Comparison of ENCODE assay signal across 8 cellular contexts in the genomic region with DNA sequence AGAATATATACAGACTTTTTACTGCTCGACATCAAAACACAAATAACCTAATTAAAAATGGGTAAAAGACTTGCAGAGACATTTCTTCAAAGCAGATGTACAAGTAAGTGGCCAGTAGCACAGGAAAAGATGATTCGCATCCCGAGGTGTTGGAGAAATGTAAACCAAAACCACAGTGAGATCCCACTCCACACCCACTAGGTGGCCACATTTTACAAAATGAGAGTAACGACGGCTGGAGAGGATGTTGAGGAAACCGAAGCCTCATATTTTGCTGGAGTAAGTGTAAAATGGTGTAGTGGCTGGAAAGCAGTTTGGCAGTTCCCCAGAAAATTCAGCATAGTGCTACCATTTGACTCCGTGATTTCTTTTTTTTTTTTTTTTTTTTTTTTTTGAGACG. TPM values are rescaled to one million over a fixed set of nuclear protein-coding genes. Genes with fewer than 3 reads are reported as not detected.
DNase-seq lines count a peak whose midpoint lies in the region; ATAC-seq and TF ChIP-seq lines count a peak whose summit lies in the region.

No MANE protein-coding gene starts in this region.

- POLR2A ChIA-PET in activated CD4-positive, alpha-beta T cell treated with anti-CD3 and anti-CD28 coated beads, Interleukin-2, amount 10 ng/mL, durations not matched to agents 7 days and 5 days (lab: Charles Lee): no interaction called here

- H3K36me3 Mint-ChIP-seq in activated CD4-positive, alpha-beta T cell treated with anti-CD3 and anti-CD28 coated beads, Interleukin-2, amount 10 ng/mL, durations not matched to agents 7 days and 5 days (ENCODE audit: low read depth): no peaks in the 10 kb centered on the region
- no peaks in the 10 kb centered on the region for H3K36me3 Mint-ChIP-seq in neural progenitor cell

- H2AFZ ChIP-seq in neural progenitor cell (replicated peaks): no peak overlapping the region

- H3K9me3 ChIP-seq in BE2C (no peaks in the 10 kb centered on the region), neural progenitor cell (ENCODE audit: low read depth) (no peaks in the 10 kb centered on the region)

- no peak overlapping the region for H3K4me3 Mint-ChIP-seq in activated CD4-positive, alpha-beta T cell treated with anti-CD3 and anti-CD28 coated beads, Interleukin-2, amount 10 ng/mL, durations not matched to agents 7 days and 5 days
- H3K4me3 Mint-ChIP-seq in neural progenitor cell: no peak overlapping the region

- H3K4me3 ChIP-seq in BE2C (ENCODE audit: low read depth, low read length): no peak overlapping the region
- H3K4me3 ChIP-seq in fibroblast of pulmonary artery (replicated peaks; ENCODE audit: low read depth, low read length): no peak overlapping the region
- H3K4me3 ChIP-seq in neural progenitor cell: no peak overlapping the region

- H3K36me3 ChIP-seq in BE2C: no peaks in the 10 kb centered on the region
- H3K36me3 ChIP-seq in neural progenitor cell: no peaks in the 10 kb centered on the region

- TF ChIP-seq CTCF in BE2C (IDR thresholded peaks at IDR 0.05; ENCODE audit: low read depth, low read length) (peak; percentile 83), GM20000 (IDR thresholded peaks at IDR 0.05; ENCODE audit: extremely low read depth, missing control alignments) (peak; percentile 38), fibroblast of pulmonary artery (IDR thresholded peaks at IDR 0.05; ENCODE audit: low read length, missing control alignments) (peak; percentile 72), neural progenitor cell (IDR thresholded peaks at IDR 0.05) (peak; percentile 56)

- H3K79me2 ChIP-seq in neural progenitor cell (ENCODE audit: low read depth): no peaks in the 10 kb centered on the region

- no peak overlapping the region for H3K27ac ChIP-seq in neural progenitor cell

- peaks cover 19% of the 10 kb centered on the region for H3K4me1 Mint-ChIP-seq in activated CD4-positive, alpha-beta T cell treated with anti-CD3 and anti-CD28 coated beads, Interleukin-2, amount 10 ng/mL, durations not matched to agents 7 days and 5 days
- peaks cover 3% of the 10 kb centered on the region for H3K4me1 Mint-ChIP-seq in neural progenitor cell

- CTCF ChIA-PET in activated CD4-positive, alpha-beta T cell treated with anti-CD3 and anti-CD28 coated beads, Interleukin-2, amount 10 ng/mL, durations not matched to agents 7 days and 5 days (lab: Charles Lee): interaction anchor here (0.5 to 1.9 kb wide), 6 partner anchors 26 to 297 kb away, joined by 3 to 6 read pairs (median 4); no protein-coding TSS in a partner anchor

- H3F3A ChIP-seq in neural progenitor cell (ENCODE audit: low read depth): no peaks in the 10 kb centered on the region

- H3K27ac Mint-ChIP-seq in activated CD4-positive, alpha-beta T cell treated with anti-CD3 and anti-CD28 coated beads, Interleukin-2, amount 10 ng/mL, durations not matched to agents 7 days and 5 days: no peak overlapping the region
- H3K27ac Mint-ChIP-seq in neural progenitor cell: no peak overlapping the region

- H3K4me2 ChIP-seq in neural progenitor cell: no peak overlapping the region

- no peaks in the 10 kb centered on the region for H4K20me1 ChIP-seq in neural progenitor cell (ENCODE audit: low read depth)

- peaks cover 30% of the 10 kb centered on the region for H3K27me3 Mint-ChIP-seq in activated CD4-positive, alpha-beta T cell treated with anti-CD3 and anti-CD28 coated beads, Interleukin-2, amount 10 ng/mL, durations not matched to agents 7 days and 5 days
- H3K27me3 Mint-ChIP-seq in neural progenitor cell (ENCODE audit: insufficient read depth, low read depth): peaks cover 26% of the 10 kb centered on the region

- H3K4me1 ChIP-seq in BE2C: peaks cover 7% of the 10 kb centered on the region; the same call in 1 of the 2 replicates
- H3K4me1 ChIP-seq in neural progenitor cell: no peaks in the 10 kb centered on the region

- ATAC-seq in HG03354 (IDR thresholded peaks at IDR 0.05; ENCODE audit: poor library complexity, severe bottlenecking, unreplicated experiment): no peak
- ATAC-seq in HG02981 (IDR thresholded peaks at IDR 0.05; ENCODE audit: unreplicated experiment): no peak

- H3K9me3 Mint-ChIP-seq in activated CD4-positive, alpha-beta T cell treated with anti-CD3 and anti-CD28 coated beads, Interleukin-2, amount 10 ng/mL, durations not matched to agents 7 days and 5 days: no peaks in the 10 kb centered on the region
- no peaks in the 10 kb centered on the region for H3K9me3 Mint-ChIP-seq in neural progenitor cell

- no peak overlapping the region for H3K9ac ChIP-seq in neural progenitor cell

- H3K27me3 ChIP-seq in BE2C (peaks cover 19% of the 10 kb centered on the region), neural progenitor cell (peaks cover 77% of the 10 kb centered on the region)

- peak; percentile 60 for DNase-seq in BE2C
- peak; percentile 36 for DNase-seq in GM20000 (ENCODE audit: low spot score)
- peak; percentile 70 for DNase-seq in NCI-H2227 (lab: John Stamatoyannopoulos, UW; ENCODE audit: unreplicated experiment)
- peak; percentile 62 for DNase-seq in activated CD4-positive, alpha-beta T cell treated with anti-CD3 and anti-CD28 coated beads, Interleukin-2, amount 10 ng/mL, durations not matched to agents 7 days and 5 days
- peak; percentile 81 for DNase-seq in fibroblast of pulmonary artery (ENCODE audit: low read depth)
- peak; percentile 59 for DNase-seq in neural progenitor cell (ENCODE audit: low spot score)

RNA-seq across cellular contexts. Expression of gene GBGT1, which starts 21.3 kb away (rescaled TPM):
- 7.4 TPM for polyA plus RNA-seq in BE2C (2012; ENCODE audit: insufficient read depth, insufficient read length, low read depth)
- total RNA-seq in activated CD4-positive, alpha-beta T cell treated with anti-CD3 and anti-CD28 coated beads, Interleukin-2, amount 10 ng/mL, durations not matched to agents 7 days and 5 days: 1 to 10 TPM; 2.4 to 2.7 TPM
- total RNA-seq in neural progenitor cell (ENCODE audit: low replicate concordance): 2.0 and 3.0 TPM in 2 replicates

RNA-seq across cellular contexts. Expression of gene OBP2B, which starts 24.1 kb away (rescaled TPM):
- not detected for polyA plus RNA-seq in BE2C (2012; ENCODE audit: insufficient read depth, insufficient read length, low read depth)
- total RNA-seq in activated CD4-positive, alpha-beta T cell treated with anti-CD3 and anti-CD28 coated beads, Interleukin-2, amount 10 ng/mL, durations not matched to agents 7 days and 5 days: not detected
- not detected in 2 replicates for total RNA-seq in neural progenitor cell (ENCODE audit: low replicate concordance)
